ENCODE assay signal across 19 cellular contexts in genomic region chr3:23435318-23435717, GRCh38.
A peak's percentile ranks its signal among the peaks of the same experiment; 100 is the strongest.
DNase-seq lines count a peak whose midpoint lies in the region; ATAC-seq, FAIRE-seq and TF ChIP-seq lines count a peak whose summit lies in the region.
"Had no signal": no experiment of that assay in that cellular context is flagged by ENCODE, and none has a peak within 500 bp of the region (broad histone marks: within the 10 kb centered on the region; RNA-seq: fewer than 3 reads in every experiment).

No MANE protein-coding gene starts in this region.

- no peak overlapping the region for H4K91ac ChIP-seq in H1 (replicated peaks; ENCODE audit: insufficient read length, low read length)

- intact Hi-C loops in activated naive CD4-positive, alpha-beta T cell treated with anti-CD3 and anti-CD28 coated beads for 36 hours (cut with micrococcal nuclease) = no loop called here

- H4K8ac ChIP-seq in H1 (ENCODE audit: extremely low read depth, insufficient read depth, low read length) = no peak overlapping the region

- no peak overlapping the region for H2BK5ac ChIP-seq in H1 (ENCODE audit: low read depth, low read length)

- H4K20me1 ChIP-seq in H1 (replicated peaks in 1 of 2; ENCODE audit: control insufficient read depth in 1 of 2, insufficient read depth in 2 of 2, low read length in 2 of 2) = no peaks in the 10 kb centered on the region

- peaks cover 0 to 8% of the 10 kb centered on the region in 2 experiments; a peak in 3 of 4 replicates for H3K79me2 ChIP-seq in H1 (ENCODE audit: control insufficient read depth in 1 of 2, insufficient read depth in 2 of 2, low read length in 2 of 2)

- H2BK12ac ChIP-seq in H1 (ENCODE audit: low read depth, low read length) = no peak overlapping the region

- H3K27me3 ChIP-seq in H1 (replicated peaks in 1 of 4; ENCODE audit: control insufficient read depth in 3 of 4, extremely low read depth in 1 of 4, insufficient read depth in 3 of 4, low read length in 3 of 4) = no peaks in the 10 kb centered on the region

- no peak overlapping the region for H3K23ac ChIP-seq in H1 (ENCODE audit: insufficient read length)

- H3K36me3 Mint-ChIP-seq in activated naive CD4-positive, alpha-beta T cell treated with anti-CD3 and anti-CD28 coated beads for 36 hours (ENCODE audit: low read depth) = no peaks in the 10 kb centered on the region
- H3K36me3 Mint-ChIP-seq in stimulated activated naive B cell treated with anti-CD40 and anti-IgM and Interleukin-4, amounts not matched to agents 10 μg/mL and 1 μg/mL and 100 μg/mL, for 72 hours = peaks cover 5 to 10% of the 10 kb centered on the region in 2 donors

- H3K18ac ChIP-seq in H1 (ENCODE audit: extremely low read depth, low read length) = no peak overlapping the region

- H3K36me3 ChIP-seq in H1 (ENCODE audit: control insufficient read depth in 2 of 4, insufficient read depth in 4 of 4, low read length in 3 of 4) = no peaks in the 10 kb centered on the region

- H2BK20ac ChIP-seq in H1 (ENCODE audit: low read length) = no peak overlapping the region

- FAIRE-seq in H1 (lab: Jason Lieb, UNC) = peak; percentile 66
- FAIRE-seq: bronchial epithelial cell, G401.6 had no signal

- no peaks in the 10 kb centered on the region for H3K9me3 ChIP-seq in H1 (ENCODE audit: insufficient read depth in 2 of 2, low read depth in 1 of 2, low read length in 1 of 2)

- CTCF ChIA-PET in activated naive CD4-positive, alpha-beta T cell treated with anti-CD3 and anti-CD28 coated beads for 36 hours (lab: Charles Lee) = no interaction called here
- CTCF ChIA-PET in H1 (lab: Charles Lee; ENCODE audit: partially characterized antibody) = interaction anchor here (0.8 to 1.2 kb wide), 3 partner anchors 57 to 474 kb away, joined by 3 read pairs; no protein-coding TSS in a partner anchor

- no peak for DNase-seq in activated naive CD4-positive, alpha-beta T cell treated with anti-CD3 and anti-CD28 coated beads for 36 hours
- no peak for DNase-seq in activated naive CD4-positive, alpha-beta T cell treated with anti-CD3 and anti-CD28 coated beads, Interleukin-2, amount 50 U/mL, for 16 hours
- DNase-seq in MV-4-11 (lab: John Stamatoyannopoulos, UW) = peak; percentile 17
- no peak for DNase-seq in H1 (ENCODE audit: low read depth in 1 of 2, low spot score in 2 of 2)
- DNase-seq in stimulated activated naive B cell treated with anti-CD40 and anti-IgM and Interleukin-4, amounts not matched to agents 10 μg/mL and 1 μg/mL and 100 μg/mL, for 72 hours = no peak
- no peak for DNase-seq in T-helper 1 cell
- no peak for DNase-seq in AG08396 (ENCODE audit: low spot score)
- DNase-seq in activated effector memory CD4-positive, alpha-beta T cell treated with anti-CD3 and anti-CD28 coated beads, Interleukin-2, amount 50 U/mL, for 16 hours = no peak
- DNase-seq: activated CD4-positive, CD25-positive, alpha-beta regulatory T cell; activated naive CD4-positive, alpha-beta T cell; KG1; left cardiac atrium; NCI-H1694; NCI-H524 treated with DMSO at 0.1 percent for 48 hours; posterior cingulate gyrus had no signal

- TF ChIP-seq POLR2A in H1 (IDR thresholded peaks at IDR 0.05; ENCODE audit: control extremely low read depth in 1 of 2, low read depth in 2 of 2, low read length in 2 of 2) = no peak

- peak overlapping the region; percentile 10 for H3K27ac Mint-ChIP-seq in activated naive CD4-positive, alpha-beta T cell treated with anti-CD3 and anti-CD28 coated beads for 36 hours
- H3K27ac Mint-ChIP-seq in stimulated activated naive B cell treated with anti-CD40 and anti-IgM and Interleukin-4, amounts not matched to agents 10 μg/mL and 1 μg/mL and 100 μg/mL, for 72 hours = peak overlapping the region; percentile 10

- no peak overlapping the region for H3K4ac ChIP-seq in H1 (replicated peaks; ENCODE audit: insufficient read length, low read depth, low read length)

- peak overlapping the region in 1 of 2 experiments; percentile 52; a peak in 2 of 4 replicates for H3K4me2 ChIP-seq in H1 (ENCODE audit: insufficient read depth in 1 of 2, low read depth in 2 of 2, low read length in 2 of 2)

- H2BK120ac ChIP-seq in H1 (replicated peaks; ENCODE audit: low read depth, low read length) = no peak overlapping the region

- no peak overlapping the region for H3K9ac ChIP-seq in H1 (replicated peaks in 1 of 4; ENCODE audit: extremely low read depth in 1 of 4, low read depth in 3 of 4, low read length in 3 of 4)

- peak; percentile 24 to 27; a peak in 3 of 4 replicates for TF ChIP-seq RAD21 in H1 (IDR thresholded peaks at IDR 0.05 in 1 of 2, conservative IDR thresholded peaks at IDR 0.05 in 1 of 2; ENCODE audit: low read depth in 2 of 2, low read length in 2 of 2)

- ATAC-seq in stimulated activated naive B cell treated with anti-CD40 and anti-IgM and Interleukin-4, amounts not matched to agents 10 μg/mL and 1 μg/mL and 100 μg/mL, for 72 hours (replicated peaks) = peak; percentile 60 to 63
- ATAC-seq: esophagus mucosa, left cardiac atrium had no signal

- H3K56ac ChIP-seq in H1 (replicated peaks; ENCODE audit: insufficient read length, low read depth, low read length) = no peak overlapping the region

- H3K9me3 Mint-ChIP-seq in activated naive CD4-positive, alpha-beta T cell treated with anti-CD3 and anti-CD28 coated beads for 36 hours = no peaks in the 10 kb centered on the region
- peaks cover 0 to 4% of the 10 kb centered on the region in 2 donors for H3K9me3 Mint-ChIP-seq in stimulated activated naive B cell treated with anti-CD40 and anti-IgM and Interleukin-4, amounts not matched to agents 10 μg/mL and 1 μg/mL and 100 μg/mL, for 72 hours

- no peak overlapping the region for H2BK15ac ChIP-seq in H1 (ENCODE audit: low read length)

- H3K27me3 Mint-ChIP-seq in activated naive CD4-positive, alpha-beta T cell treated with anti-CD3 and anti-CD28 coated beads for 36 hours (ENCODE audit: low read depth) = peaks cover 3% of the 10 kb centered on the region
- H3K27me3 Mint-ChIP-seq in stimulated activated naive B cell treated with anti-CD40 and anti-IgM and Interleukin-4, amounts not matched to agents 10 μg/mL and 1 μg/mL and 100 μg/mL, for 72 hours = no peaks in the 10 kb centered on the region

- no peak overlapping the region for H3K4me3 Mint-ChIP-seq in activated naive CD4-positive, alpha-beta T cell treated with anti-CD3 and anti-CD28 coated beads for 36 hours
- H3K4me3 Mint-ChIP-seq in stimulated activated naive B cell treated with anti-CD40 and anti-IgM and Interleukin-4, amounts not matched to agents 10 μg/mL and 1 μg/mL and 100 μg/mL, for 72 hours = peak overlapping the region in 1 of 2 donors; percentile 26

- H3K4me1 ChIP-seq in H1 (replicated peaks in 1 of 4; ENCODE audit: control insufficient read depth in 3 of 4, insufficient read depth in 4 of 4, low read length in 3 of 4) = peaks cover 0 to 13% (median 7%) of the 10 kb centered on the region in 4 experiments; a peak in 5 of 7 replicates

- POLR2A ChIA-PET in H1 (lab: Charles Lee; ENCODE audit: partially characterized antibody) = no interaction called here

- H3K4me1 Mint-ChIP-seq in activated naive CD4-positive, alpha-beta T cell treated with anti-CD3 and anti-CD28 coated beads for 36 hours (ENCODE audit: low read depth) = peaks cover 32% of the 10 kb centered on the region
- peaks cover 35 to 63% of the 10 kb centered on the region in 2 donors for H3K4me1 Mint-ChIP-seq in stimulated activated naive B cell treated with anti-CD40 and anti-IgM and Interleukin-4, amounts not matched to agents 10 μg/mL and 1 μg/mL and 100 μg/mL, for 72 hours

- peak in 1 of 3 experiments; percentile 22; a peak in 1 of 4 replicates for TF ChIP-seq CTCF in H1 (IDR thresholded peaks at IDR 0.05; ENCODE audit: control extremely low read depth in 1 of 3, insufficient read depth in 1 of 3, low read depth in 1 of 3, low read length in 3 of 3)

- no peak for TF ChIP-seq EP300 in H1 (IDR thresholded peaks at IDR 0.05; ENCODE audit: borderline replicate concordance in 1 of 2, low read depth in 2 of 2, low read length in 2 of 2)

- no peak overlapping the region; the same call in 1 of the 2 replicates for H2AK5ac ChIP-seq in H1 (ENCODE audit: low read depth, low read length)

- H2AFZ ChIP-seq in H1 (ENCODE audit: low read length) = no peak overlapping the region

- peaks cover 6% of the 10 kb centered on the region; the same call in 1 of the 2 replicates for H3K79me1 ChIP-seq in H1 (ENCODE audit: low read depth, low read length)

- H3K4me3 ChIP-seq in H1 (ENCODE audit: extremely low read depth in 1 of 4, insufficient read depth in 2 of 4, low read depth in 3 of 4, low read length in 4 of 4) = no peak overlapping the region; a peak in 1 of 8 replicates
- H3K4me3 ChIP-seq: skin epidermis had no signal

- H3K23me2 ChIP-seq in H1 (ENCODE audit: low read depth, low read length) = no peaks in the 10 kb centered on the region

- no peak overlapping the region for H3K14ac ChIP-seq in H1 (ENCODE audit: insufficient read length)

- 58% methylated on average over 2 of the region's 2 CpGs; no CpG with 5 or more reads in 1 of the 2 experiments for WGBS in H1 (ENCODE audit: extremely low coverage in 1 of 2, insufficient coverage in 1 of 2, insufficient read length in 1 of 2, insufficient replicate concordance in 2 of 2, low coverage in 1 of 2, low lambda C conversion rate in 2 of 2, missing lambda C conversion rate in 1 of 2), 2 experiments

- H4K5ac ChIP-seq in H1 (ENCODE audit: insufficient read length, low read depth, low read length) = no peak overlapping the region

- H3K27ac ChIP-seq in H1 (ENCODE audit: low read depth, low read length) = no peak overlapping the region
- H3K27ac ChIP-seq: skin epidermis had no signal

TF ChIP-seq in H1, 55 proteins besides CTCF, POLR2A, EP300 and RAD21:
- TF ChIP-seq KDM4A (IDR thresholded peaks at IDR 0.05; ENCODE audit: low read depth, low read length, severe bottlenecking) (no peak), USF2 (IDR thresholded peaks at IDR 0.05; ENCODE audit: low read length) (peak; percentile 60), EGR1 (IDR thresholded peaks at IDR 0.05; ENCODE audit: borderline replicate concordance, low read depth, low read length) (no peak)
TF ChIP-seq in H1: peak in this region for 1.
